Comparison of ENCODE assay signal across 1 cellular context in the genomic region with DNA sequence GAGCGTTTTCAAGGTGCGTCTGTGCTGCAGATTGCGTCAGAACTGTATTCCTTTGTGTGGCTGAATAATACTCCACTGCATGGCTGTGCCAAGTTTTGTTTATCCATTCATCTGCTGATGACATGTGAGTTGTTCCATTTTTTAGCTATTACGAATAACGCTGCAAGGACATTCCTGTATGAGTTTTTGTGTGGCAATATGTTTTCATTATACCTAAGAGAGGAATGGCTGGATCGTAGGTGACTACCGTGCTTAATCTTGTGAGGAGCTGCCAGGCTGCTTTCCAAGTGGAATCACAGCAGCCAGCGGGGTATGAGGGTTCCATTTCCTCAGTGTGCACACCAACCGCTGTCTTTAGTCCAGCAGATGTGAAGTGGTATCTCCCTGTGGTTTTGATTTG.
TF ChIP-seq lines count a peak whose summit lies in the region.

No MANE protein-coding gene starts in this region.

TF ChIP-seq in WTC11, 78 proteins besides CTCF, POLR2A, EP300 and RAD21 (continued from another document):
- TF ChIP-seq ATF1 (CRISPR knock-in tag; IDR thresholded peaks at IDR 0.05), result no peak
TF ChIP-seq in WTC11: peak in this region for 0.
